ENCODE assay signal across 8 cellular contexts in genomic region chr20:2387180-2387577, GRCh38. TPM values are rescaled to one million over a fixed set of nuclear protein-coding genes. Genes with fewer than 3 reads are reported as not detected.
DNase-seq lines count a peak whose midpoint lies in the region; ATAC-seq and TF ChIP-seq lines count a peak whose summit lies in the region.

No MANE protein-coding gene starts in this region.

- CTCF ChIA-PET in AG04450 (lab: Charles Lee): interaction anchor here (0.8 to 1.1 kb wide), 3 partner anchors 15 to 83 kb away, joined by 3 read pairs; partner anchors contain the start of gene SNRPB

- ATAC-seq in GM18519 (IDR thresholded peaks at IDR 0.05; ENCODE audit: low FRiP score, unreplicated experiment) (peak; percentile 47), left lobe of liver (peak; percentile 58), GM21526 (IDR thresholded peaks at IDR 0.05; ENCODE audit: low FRiP score, unreplicated experiment) (no peak)

- no peaks in the 10 kb centered on the region for H3K27me3 ChIP-seq in AG04450 (ENCODE audit: control insufficient read depth, insufficient read depth, low read length)
- H3K27me3 ChIP-seq in tibial nerve: no peaks in the 10 kb centered on the region

- peak overlapping the region; percentile 28 for H3K4me3 Mint-ChIP-seq in activated T-helper 2 cell treated with anti-CD3 and anti-CD28 coated beads, Interferon-gamma antibody, Interleukin-2, Interleukin-4, amounts not matched to agents 10 μg/mL and 5 μg/mL and 100 μg/mL, durations not matched to agents 14 hours and 24 hours and 36 hours (ENCODE audit: low read depth)

- no peak for TF ChIP-seq POLR2A in tibial nerve (IDR thresholded peaks at IDR 0.05)

- no peaks in the 10 kb centered on the region for H3K4me1 ChIP-seq in tibial nerve

- H3K4me3 ChIP-seq in AG04450 (ENCODE audit: low read depth, low read length): no peak overlapping the region
- H3K4me3 ChIP-seq in tibial nerve: no peak overlapping the region

- H3K9me3 ChIP-seq in AG04450 (ENCODE audit: control insufficient read depth, insufficient read depth, low read length) (peaks cover 9% of the 10 kb centered on the region), tibial nerve (peaks cover 0 to 27% (median 2%) of the 10 kb centered on the region in 4 donors)

- POLR2A ChIA-PET in AG04450 (lab: Yijun Ruan, JAX): no interaction called here

- DNase-seq in AG04450 (ENCODE audit: low read depth, low spot score): no peak
- peak; percentile 16 for DNase-seq in NCI-H748 treated with DMSO at 0.1 percent for 48 hours (lab: John Stamatoyannopoulos, UW)
- peak; percentile 66 for DNase-seq in activated T-helper 2 cell treated with anti-CD3 and anti-CD28 coated beads, Interferon-gamma antibody, Interleukin-2, Interleukin-4, amounts not matched to agents 10 μg/mL and 5 μg/mL and 100 μg/mL, durations not matched to agents 14 hours and 24 hours and 36 hours (ENCODE audit: low spot score)
- no peak for DNase-seq in left lobe of liver (ENCODE audit: low spot score)
- DNase-seq in tibial nerve (ENCODE audit: low spot score in 2 of 2): no peak
- no peak for DNase-seq in epidermal melanocyte (ENCODE audit: insufficient read length, low spot score)

- H3K27ac ChIP-seq in AG04450 (ENCODE audit: low read depth, low read length) (no peak overlapping the region), tibial nerve (no peak overlapping the region)

- WGBS in tibial nerve, 2 donors: 36 to 37% methylated on average over 2 of the region's 2 CpGs

- H3K27ac Mint-ChIP-seq in activated T-helper 2 cell treated with anti-CD3 and anti-CD28 coated beads, Interferon-gamma antibody, Interleukin-2, Interleukin-4, amounts not matched to agents 10 μg/mL and 5 μg/mL and 100 μg/mL, durations not matched to agents 14 hours and 24 hours and 36 hours: no peak overlapping the region

- peak; percentile 45 for TF ChIP-seq CTCF in AG04450 (IDR thresholded peaks at IDR 0.05; ENCODE audit: low read depth, low read length)
- peak in 1 of 5 experiments; percentile 14 for TF ChIP-seq CTCF in tibial nerve (IDR thresholded peaks at IDR 0.05)

- intact Hi-C loops in activated T-helper 2 cell treated with anti-CD3 and anti-CD28 coated beads, Interferon-gamma antibody, Interleukin-2, Interleukin-4, amounts not matched to agents 10 μg/mL and 5 μg/mL and 100 μg/mL, durations not matched to agents 14 hours and 24 hours and 36 hours (cut with micrococcal nuclease): loop anchor here (1.0 kb wide), 2 partner anchors 62 to 67 kb away; no protein-coding TSS in a partner anchor

- H3K4me1 Mint-ChIP-seq in activated T-helper 2 cell treated with anti-CD3 and anti-CD28 coated beads, Interferon-gamma antibody, Interleukin-2, Interleukin-4, amounts not matched to agents 10 μg/mL and 5 μg/mL and 100 μg/mL, durations not matched to agents 14 hours and 24 hours and 36 hours (ENCODE audit: low read depth): peaks cover 7% of the 10 kb centered on the region

- TF ChIP-seq EP300 in tibial nerve (IDR thresholded peaks at IDR 0.05): no peak

- H3K36me3 Mint-ChIP-seq in activated T-helper 2 cell treated with anti-CD3 and anti-CD28 coated beads, Interferon-gamma antibody, Interleukin-2, Interleukin-4, amounts not matched to agents 10 μg/mL and 5 μg/mL and 100 μg/mL, durations not matched to agents 14 hours and 24 hours and 36 hours (ENCODE audit: low read depth): no peaks in the 10 kb centered on the region

- H3K27me3 Mint-ChIP-seq in activated T-helper 2 cell treated with anti-CD3 and anti-CD28 coated beads, Interferon-gamma antibody, Interleukin-2, Interleukin-4, amounts not matched to agents 10 μg/mL and 5 μg/mL and 100 μg/mL, durations not matched to agents 14 hours and 24 hours and 36 hours (ENCODE audit: low read depth): peaks cover 18% of the 10 kb centered on the region

- H3K36me3 ChIP-seq in tibial nerve: no peaks in the 10 kb centered on the region

- H3K9me3 Mint-ChIP-seq in activated T-helper 2 cell treated with anti-CD3 and anti-CD28 coated beads, Interferon-gamma antibody, Interleukin-2, Interleukin-4, amounts not matched to agents 10 μg/mL and 5 μg/mL and 100 μg/mL, durations not matched to agents 14 hours and 24 hours and 36 hours: peaks cover 4% of the 10 kb centered on the region

RNA-seq across cellular contexts. Expression of gene TGM6, which starts 6.5 kb away (rescaled TPM):
- not detected in 2 replicates for polyA plus RNA-seq in AG04450 (2011; rRNA removed)
- not detected in 2 replicates for polyA minus RNA-seq in AG04450 (2011; rRNA and poly(A)+ RNA removed)
- total RNA-seq in activated T-helper 2 cell treated with anti-CD3 and anti-CD28 coated beads, Interferon-gamma antibody, Interleukin-2, Interleukin-4, amounts not matched to agents 10 μg/mL and 5 μg/mL and 100 μg/mL, durations not matched to agents 14 hours and 24 hours and 36 hours: not detected in 2 replicates
- total RNA-seq in left lobe of liver: not detected
- not detected for total RNA-seq in tibial nerve

Comparison
In these comparisons a context has a peak if more than half of its experiments do, and no peak if none do; other contexts are left out.
1. DNase-seq: peak in NCI-H748 treated with DMSO at 0.1 percent for 48 hours (single experiment) and activated T-helper 2 cell treated with anti-CD3 and anti-CD28 coated beads, Interferon-gamma antibody, Interleukin-2, Interleukin-4, amounts not matched to agents 10 μg/mL and 5 μg/mL and 100 μg/mL, durations not matched to agents 14 hours and 24 hours and 36 hours (single experiment); none in AG04450 (single experiment), left lobe of liver (single experiment), tibial nerve (0 of 2) and epidermal melanocyte (single experiment).